ENCODE assay signal across 1 cellular context in genomic region chr9:561430-561829, GRCh38.
TF ChIP-seq lines count a peak whose summit lies in the region.

No MANE protein-coding gene starts in this region.

TF ChIP-seq in HepG2, 621 proteins besides CTCF, POLR2A, EP300 and RAD21:
- TF ChIP-seq MAX (IDR thresholded peaks at IDR 0.05) (no peak), RNF219 (CRISPR knock-in tag; IDR thresholded peaks at IDR 0.05) (no peak), ZNF800 (CRISPR knock-in tag; IDR thresholded peaks at IDR 0.05) (no peak), ELF4 (CRISPR knock-in tag; IDR thresholded peaks at IDR 0.05; ENCODE audit: borderline replicate concordance) (no peak), MAFF (IDR thresholded peaks at IDR 0.05; ENCODE audit: low read depth, low read length) (peak; percentile 86), MAFK (conservative IDR thresholded peaks at IDR 0.05 in 1 of 2, IDR thresholded peaks at IDR 0.05 in 1 of 2; ENCODE audit: low read length in 2 of 2) (peak; percentile 85 to 93)
